In the genomic region with DNA sequence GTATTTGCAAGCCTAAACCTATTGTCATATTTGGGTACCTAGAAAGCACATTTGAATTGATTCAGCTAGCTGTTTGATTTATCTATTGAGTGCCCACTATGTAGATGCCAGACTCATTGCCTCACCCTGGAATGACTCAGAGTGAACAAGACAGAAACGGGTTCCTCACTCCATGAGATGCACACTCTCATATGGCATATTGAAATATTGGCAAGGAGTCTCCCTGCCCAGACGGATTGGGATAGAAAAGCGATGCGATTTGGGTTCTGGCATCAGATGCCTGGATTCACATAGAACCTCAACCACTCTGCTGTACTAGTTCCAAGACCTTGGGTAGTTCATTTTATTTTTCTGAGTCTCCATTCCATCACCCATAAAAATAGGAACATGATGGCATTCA, we compare ENCODE assay signal across 19 cellular contexts. TPM values are rescaled to one million over a fixed set of nuclear protein-coding genes. Genes with fewer than 3 reads are reported as not detected.
DNase-seq lines count a peak whose midpoint lies in the region; ATAC-seq, FAIRE-seq and TF ChIP-seq lines count a peak whose summit lies in the region.
"Had no signal": no experiment of that assay in that cellular context is flagged by ENCODE, and none has a peak within 500 bp of the region (broad histone marks: within the 10 kb centered on the region; RNA-seq: fewer than 3 reads in every experiment).

No MANE protein-coding gene starts in this region.

- H3K9me3 Mint-ChIP-seq in progenitor cell of endocrine pancreas (ENCODE audit: low read depth): no peaks in the 10 kb centered on the region

- H3K4me3 ChIP-seq in MG63 (no peak overlapping the region), bronchial epithelial cell (ENCODE audit: low read depth, low read length) (no peak overlapping the region)
- H3K4me3 ChIP-seq: GM23248 had no signal

- H3K4me3 Mint-ChIP-seq in progenitor cell of endocrine pancreas (ENCODE audit: low read depth): no peak overlapping the region

- ATAC-seq in HG03039 (IDR thresholded peaks at IDR 0.05; ENCODE audit: unreplicated experiment): no peak
- no peak for ATAC-seq in GM19452 (IDR thresholded peaks at IDR 0.05; ENCODE audit: unreplicated experiment)
- no peak for ATAC-seq in GM19324 (IDR thresholded peaks at IDR 0.05; ENCODE audit: low FRiP score, unreplicated experiment)
- ATAC-seq: SK-N-SH treated with all-trans-retinoic acid at 6 μM for 48 hours had no signal

- no peaks in the 10 kb centered on the region for H3K4me1 Mint-ChIP-seq in progenitor cell of endocrine pancreas (ENCODE audit: low read depth)

- peak; percentile 22 for DNase-seq in MG63
- peak; percentile 63 for DNase-seq in bronchial epithelial cell (ENCODE audit: low read depth)
- peak; percentile 46 for DNase-seq in inferior parietal cortex (ENCODE audit: extremely low spot score)
- DNase-seq in progenitor cell of endocrine pancreas (ENCODE audit: low spot score, unreplicated experiment): no peak
- DNase-seq: ACHN, DMS79 treated with DMSO at 0.1 percent for 48 hours, GM23248, NCI-H1105 treated with DMSO at 0.1 percent for 48 hours, NCI-H1694, NCI-H524, NCI-H82, OCI-M1, RPMI8226, SIG-M5 had no signal

- FAIRE-seq in bronchial epithelial cell (lab: Jason Lieb, UNC): no peak

- no peaks in the 10 kb centered on the region for H3K27me3 Mint-ChIP-seq in progenitor cell of endocrine pancreas

- H3K27me3 ChIP-seq in MG63: no peaks in the 10 kb centered on the region
- no peaks in the 10 kb centered on the region for H3K27me3 ChIP-seq in bronchial epithelial cell (ENCODE audit: control insufficient read depth, insufficient read depth, low read length)

- H3K36me3 Mint-ChIP-seq in progenitor cell of endocrine pancreas (ENCODE audit: insufficient read depth): peaks cover 28% of the 10 kb centered on the region

- no peaks in the 10 kb centered on the region for H3K9me3 ChIP-seq in MG63

- H3K27ac Mint-ChIP-seq in progenitor cell of endocrine pancreas: no peak overlapping the region

- no peaks in the 10 kb centered on the region for H3K36me3 ChIP-seq in MG63
- no peaks in the 10 kb centered on the region for H3K36me3 ChIP-seq in bronchial epithelial cell (ENCODE audit: control insufficient read depth, insufficient read depth, low read length)

- TF ChIP-seq CTCF in bronchial epithelial cell (IDR thresholded peaks at IDR 0.05; ENCODE audit: insufficient read depth, low read length, severe bottlenecking) (no peak), progenitor cell of endocrine pancreas (IDR thresholded peaks at IDR 0.05; ENCODE audit: unreplicated experiment) (no peak)

RNA-seq across cellular contexts. Expression of a gene that starts 22.5 kb away (rescaled TPM):
- total RNA-seq in MG63 (2014; rRNA removed; shearing (Covaris generic); ENCODE audit: low replicate concordance): not detected in 2 replicates
- total RNA-seq in bronchial epithelial cell (0.26 TPM in 2 replicates), progenitor cell of endocrine pancreas (208 and 222 TPM in 2 replicates)
- total RNA-seq: GM23248, LHCN-M2 had no signal

Comparison
In these comparisons a context has a peak if more than half of its experiments do, and no peak if none do; other contexts are left out.
1. RNA of a gene that starts 22.5 kb away (total RNA-seq): 208 to 222 TPM in progenitor cell of endocrine pancreas; 0.26 TPM in bronchial epithelial cell and not detected in MG63; every median in the first group is over 100 times any median in the second.